In genomic region chr10:73875139-73875475, GRCh38 we compare ENCODE assay signal across 8 cellular contexts. TPM values are rescaled to one million over a fixed set of nuclear protein-coding genes. Genes with fewer than 3 reads are reported as not detected.
DNase-seq lines count a peak whose midpoint lies in the region; ATAC-seq and TF ChIP-seq lines count a peak whose summit lies in the region.

No MANE protein-coding gene starts in this region.

- DNase-seq in T-helper 1 cell (peak in 3 of 5 donors; percentile 35 to 66 (median 42)), fibroblast of the aortic adventitia (ENCODE audit: low read depth) (no peak), spleen (no peak), SHP77 treated with DMSO at 0.1 percent for 48 hours (lab: John Stamatoyannopoulos, UW) (no peak), middle frontal gyrus (ENCODE audit: extremely low spot score, low spot score) (no peak), NCI-H1105 (lab: John Stamatoyannopoulos, UW) (no peak)

- H3K4me3 ChIP-seq in fibroblast of the aortic adventitia (ENCODE audit: low read depth, low read length) (peak overlapping the region; percentile 67), spleen (peak overlapping the region; percentile 75 to 99 (median 97))

- H3K4me1 ChIP-seq in spleen = peaks cover 20 to 67% (median 43%) of the 10 kb centered on the region in 6 donors

- no peaks in the 10 kb centered on the region for H3K9me3 ChIP-seq in spleen

- H3K27ac ChIP-seq in spleen = peak overlapping the region; percentile 29 to 91 (median 86)

- WGBS in spleen, 5 donors = 13 to 23% (median 21%) methylated on average over 3 of the region's 3 CpGs

- no peaks in the 10 kb centered on the region for H3K27me3 ChIP-seq in spleen (replicated peaks in 1 of 7)

- TF ChIP-seq CTCF in fibroblast of the aortic adventitia (IDR thresholded peaks at IDR 0.05; ENCODE audit: insufficient read depth, low read length) (no peak), spleen (IDR thresholded peaks at IDR 0.05 in 8 of 11, conservative IDR thresholded peaks at IDR 0.05 in 3 of 11) (no peak)

- TF ChIP-seq POLR2A in spleen (IDR thresholded peaks at IDR 0.05) = no peak

- peaks cover 0 to 29% (median 8%) of the 10 kb centered on the region in 6 donors for H3K36me3 ChIP-seq in spleen

- ATAC-seq in GM18511 (IDR thresholded peaks at IDR 0.05; ENCODE audit: unreplicated experiment) = peak; percentile 13
- peak; percentile 22 for ATAC-seq in HG02610 (IDR thresholded peaks at IDR 0.05; ENCODE audit: unreplicated experiment)

- intact Hi-C loops in spleen (cut with DNase I; ENCODE audit: low total_unique reads) = no loop called here

RNA-seq across cellular contexts. Expression of gene CAMK2G, which starts 0.8 kb away (rescaled TPM):
- 25.8 and 31.2 TPM in 2 replicates for total RNA-seq in fibroblast of the aortic adventitia (ENCODE audit: low replicate concordance)
- 10 to 100 TPM; 32.7 to 55.2 (median 45.8) TPM for total RNA-seq in spleen
- 10 to 100 TPM; 10.4 to 18.0 (median 17.1) TPM for polyA plus RNA-seq in spleen

RNA-seq across cellular contexts. Expression of gene PLAU, which starts 35.8 kb away (rescaled TPM):
- total RNA-seq in fibroblast of the aortic adventitia (ENCODE audit: low replicate concordance) (21.6 and 24.9 TPM in 2 replicates), spleen (10 to 100 TPM; 19.1 to 95.0 (median 40.7) TPM)
- 10 to 100 TPM in 2 of 3 donors, 1 to 10 TPM in 1; 9.6 to 18.3 (median 16.8) TPM for polyA plus RNA-seq in spleen

Comparison
In these comparisons a context has a peak if more than half of its experiments do, and no peak if none do; other contexts are left out.
1. DNase-seq: peak in T-helper 1 cell (3 of 5); none in fibroblast of the aortic adventitia (single experiment), spleen (single experiment), SHP77 treated with DMSO at 0.1 percent for 48 hours (single experiment), middle frontal gyrus (single experiment) and NCI-H1105 (single experiment).